In the genomic region with DNA sequence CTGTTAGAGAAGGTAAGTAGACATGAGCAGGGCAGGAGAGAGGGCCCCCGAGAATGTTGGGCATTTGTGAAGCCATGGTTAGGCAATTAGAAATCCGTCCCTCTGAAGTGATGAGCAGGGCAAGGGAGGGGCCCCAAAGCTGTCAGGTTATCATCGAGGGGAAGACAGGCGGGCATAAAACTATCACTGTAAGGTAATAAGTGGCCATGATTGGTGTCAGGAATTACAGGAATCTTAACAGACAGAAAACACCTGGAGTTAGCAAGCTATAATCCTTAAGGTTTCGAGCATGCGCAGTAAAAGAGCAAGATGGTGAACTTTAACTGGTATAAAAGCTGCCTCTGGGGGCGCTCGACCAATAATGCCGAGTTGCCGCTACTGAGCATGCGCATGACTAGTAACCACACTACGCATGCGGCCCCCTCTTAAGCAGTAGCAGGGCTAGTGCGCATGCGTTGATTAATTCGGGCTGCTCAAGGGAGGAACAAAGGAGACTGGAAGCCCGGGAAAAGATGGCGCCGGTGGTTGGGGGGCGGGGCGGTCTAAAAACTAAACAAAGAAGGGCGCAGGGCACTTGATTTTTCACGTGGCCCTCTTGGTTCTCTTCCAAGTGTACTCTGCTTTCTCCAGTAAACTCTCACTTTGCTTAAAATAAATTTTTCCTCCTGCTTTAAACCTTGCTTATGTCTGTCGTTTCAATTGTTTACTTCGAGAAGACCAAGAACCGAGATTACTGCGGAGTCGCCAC, we compare ENCODE assay signal across 8 cellular contexts. TPM values are rescaled to one million over a fixed set of nuclear protein-coding genes. Genes with fewer than 3 reads are reported as not detected.
A peak's percentile ranks its signal among the peaks of the same experiment; 100 is the strongest.
DNase-seq lines count a peak whose midpoint lies in the region; ATAC-seq and TF ChIP-seq lines count a peak whose summit lies in the region.

No MANE protein-coding gene starts in this region.

- peaks cover 88% of the 10 kb centered on the region for H3K4me1 Mint-ChIP-seq in dendritic cell treated with granulocyte-macrophage colony-stimulating factor and Interleukin-4, amounts not matched to agents 40 ng/mL and 50 ng/mL, for 4 days (ENCODE audit: low read depth)

- peak overlapping the region; percentile 92 for H3K9ac ChIP-seq in BLaER1

- ATAC-seq in HG03469 (IDR thresholded peaks at IDR 0.05; ENCODE audit: unreplicated experiment) (peak; percentile 38), left lung (peak; percentile 92)

- H3K4me1 ChIP-seq in BLaER1 (peaks cover 64% of the 10 kb centered on the region), left lung (peaks cover 18 to 87% of the 10 kb centered on the region in 2 donors)

- peak overlapping the region; percentile 100 for H3K27ac Mint-ChIP-seq in dendritic cell treated with granulocyte-macrophage colony-stimulating factor and Interleukin-4, amounts not matched to agents 40 ng/mL and 50 ng/mL, for 4 days

- H3K27ac ChIP-seq in BLaER1 = peak overlapping the region; percentile 97
- peak overlapping the region; percentile 89 for H3K27ac ChIP-seq in left lung

- H3K4me3 Mint-ChIP-seq in dendritic cell treated with granulocyte-macrophage colony-stimulating factor and Interleukin-4, amounts not matched to agents 40 ng/mL and 50 ng/mL, for 4 days = peak overlapping the region; percentile 82

- H3K9me3 ChIP-seq in BLaER1 = no peaks in the 10 kb centered on the region
- H3K9me3 ChIP-seq in left lung = no peaks in the 10 kb centered on the region

- H3K9me3 Mint-ChIP-seq in dendritic cell treated with granulocyte-macrophage colony-stimulating factor and Interleukin-4, amounts not matched to agents 40 ng/mL and 50 ng/mL, for 4 days = no peaks in the 10 kb centered on the region

- H3K4me3 ChIP-seq in BLaER1 (peak overlapping the region; percentile 68), left lung (peak overlapping the region; percentile 41 to 52)

- TF ChIP-seq CTCF in left lung (IDR thresholded peaks at IDR 0.05) = peak; percentile 61 to 85

- H3K4me2 ChIP-seq in BLaER1 = peak overlapping the region; percentile 89

- no peaks in the 10 kb centered on the region for H3K27me3 Mint-ChIP-seq in dendritic cell treated with granulocyte-macrophage colony-stimulating factor and Interleukin-4, amounts not matched to agents 40 ng/mL and 50 ng/mL, for 4 days

- H4K20me1 ChIP-seq in BLaER1 = peaks cover 43% of the 10 kb centered on the region

- H3K36me3 Mint-ChIP-seq in dendritic cell treated with granulocyte-macrophage colony-stimulating factor and Interleukin-4, amounts not matched to agents 40 ng/mL and 50 ng/mL, for 4 days (ENCODE audit: low read depth) = peaks cover 88% of the 10 kb centered on the region

- DNase-seq in GM19238 (ENCODE audit: insufficient read length, low spot score) = peak; percentile 72
- peak; percentile 97 for DNase-seq in NCI-H526 treated with DMSO at 0.1 percent for 48 hours (lab: John Stamatoyannopoulos, UW)
- DNase-seq in activated CD4-positive, alpha-beta T cell treated with anti-CD3 and anti-CD28 coated beads, Interleukin-2, amount 50 U/mL, for 1 hour = peak; percentile 97
- peak; percentile 94 to 99 for DNase-seq in left lung
- peak; percentile 93 for DNase-seq in stimulated activated CD4-positive, alpha-beta T cell treated with anti-CD3 and anti-CD28 coated beads, Interleukin-2, amount 100 ng/mL, for 4 hours (ENCODE audit: low read depth)

- no peaks in the 10 kb centered on the region for H3K27me3 ChIP-seq in BLaER1
- no peaks in the 10 kb centered on the region for H3K27me3 ChIP-seq in left lung

- intact Hi-C loops in dendritic cell treated with granulocyte-macrophage colony-stimulating factor and Interleukin-4, amounts not matched to agents 40 ng/mL and 50 ng/mL, for 4 days (cut with micrococcal nuclease) = loop anchor here (5.0 kb wide), 3 partner anchors 298 to 553 kb away; partner anchors contain the start of genes RPL37A and SMARCAL1
- intact Hi-C loops in left lung (cut with DNase I) = no loop called here

- H3K36me3 ChIP-seq in BLaER1 = peaks cover 80% of the 10 kb centered on the region
- H3K36me3 ChIP-seq in left lung = peaks cover 0 to 76% of the 10 kb centered on the region in 2 donors

RNA-seq across cellular contexts. Expression of gene XRCC5, which starts 5.5 kb away (rescaled TPM):
- 100 to 1,000 TPM; 212 to 251 TPM for total RNA-seq in left lung

RNA-seq across cellular contexts. Expression of gene TMEM169, which starts 32.9 kb away (rescaled TPM):
- 1 to 10 TPM; 1.5 to 1.8 TPM for total RNA-seq in left lung

RNA-seq across cellular contexts. Expression of gene PECR, which starts 33.0 kb away (rescaled TPM):
- 10 to 100 TPM; 13.4 to 17.3 TPM for total RNA-seq in left lung

Comparison
In these comparisons a context has a peak if more than half of its experiments do, and no peak if none do; other contexts are left out.
1. Peak in every context shown above with its lines: DNase-seq, ATAC-seq, H3K4me3 ChIP-seq and H3K27ac ChIP-seq.